Comparison of ENCODE assay signal across 8 cellular contexts in the genomic region with DNA sequence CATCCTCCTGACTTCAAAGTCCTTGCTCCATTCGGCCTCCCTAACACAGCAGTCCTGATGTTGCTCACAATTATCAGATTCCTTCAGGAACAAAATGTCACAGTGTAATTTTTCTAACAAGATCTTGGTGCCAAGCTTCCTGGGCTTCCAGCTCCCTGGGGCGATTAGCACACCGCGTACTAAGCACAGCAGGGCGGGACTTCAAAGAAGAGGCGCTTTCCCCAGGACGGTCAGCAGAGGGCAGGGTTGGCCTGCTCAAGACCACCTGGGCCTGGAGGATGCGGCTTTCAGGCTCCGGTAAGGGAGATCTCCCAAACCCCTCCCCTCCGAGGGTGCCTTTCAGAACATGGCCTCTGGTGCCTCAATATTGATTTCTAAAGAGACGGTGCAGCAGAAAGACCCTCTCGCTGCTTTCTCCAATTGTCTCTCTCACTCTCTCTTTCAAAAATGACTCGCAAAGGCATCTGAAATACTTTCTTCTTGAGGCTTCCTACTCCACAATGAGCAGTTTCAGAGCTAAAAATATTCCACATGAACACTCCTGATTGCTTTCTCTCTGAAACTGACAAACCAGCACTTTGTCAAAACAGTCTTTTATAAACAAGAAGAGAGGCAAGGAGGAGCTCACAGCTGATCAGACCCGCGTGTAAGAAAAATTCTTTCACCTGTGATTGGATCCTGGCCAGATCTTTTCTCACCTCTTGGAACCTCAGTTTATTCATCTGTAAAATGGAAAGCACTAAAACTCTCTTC.
A peak's percentile ranks its signal among the peaks of the same experiment; 100 is the strongest.
DNase-seq lines count a peak whose midpoint lies in the region; ATAC-seq and FAIRE-seq lines count a peak whose summit lies in the region.

No MANE protein-coding gene starts in this region.

- peak; percentile 90 for ATAC-seq in GM21528 (IDR thresholded peaks at IDR 0.05; ENCODE audit: low FRiP score, unreplicated experiment)

- DNase-seq in ELF-1 (ENCODE audit: low read depth, low spot score) (peak; percentile 94), HS-5 (ENCODE audit: low read depth) (peak; percentile 57), NCI-H82 treated with DMSO at 0.1 percent for 48 hours (lab: John Stamatoyannopoulos, UW; ENCODE audit: unreplicated experiment) (peak; percentile 78), frontal cortex (ENCODE audit: low spot score in 2 of 2) (peak; percentile 15 to 65), nucleus accumbens (lab: John Stamatoyannopoulos, UW) (peak in 55 of 56 donors; percentile 7 to 92 (median 70)), urothelium cell line (ENCODE audit: low spot score) (peak; percentile 86)
- peak; percentile 17 for DNase-seq in activated T-cell treated with anti-CD3 and anti-CD28 coated beads, Interleukin-2, amount 50 U/mL, for 1 hour

- FAIRE-seq in frontal cortex (lab: Jason Lieb, UNC) (no peak), urothelium cell line (lab: Jason Lieb, UNC) (peak; percentile 42)

Comparison
In these comparisons a context has a peak if more than half of its experiments do, and no peak if none do; other contexts are left out.
1. Peak in every context shown above with its lines: DNase-seq and ATAC-seq.
2. DNase-seq: peak in every context shown above with its lines; median percentile 94 in ELF-1; 86 in urothelium cell line; 78 in NCI-H82 treated with DMSO at 0.1 percent for 48 hours; 70 in nucleus accumbens; 57 in HS-5; 40 in frontal cortex; 17 in activated T-cell treated with anti-CD3 and anti-CD28 coated beads, Interleukin-2, amount 50 U/mL, for 1 hour.